Comparison of ENCODE assay signal across 17 cellular contexts in the genomic region with DNA sequence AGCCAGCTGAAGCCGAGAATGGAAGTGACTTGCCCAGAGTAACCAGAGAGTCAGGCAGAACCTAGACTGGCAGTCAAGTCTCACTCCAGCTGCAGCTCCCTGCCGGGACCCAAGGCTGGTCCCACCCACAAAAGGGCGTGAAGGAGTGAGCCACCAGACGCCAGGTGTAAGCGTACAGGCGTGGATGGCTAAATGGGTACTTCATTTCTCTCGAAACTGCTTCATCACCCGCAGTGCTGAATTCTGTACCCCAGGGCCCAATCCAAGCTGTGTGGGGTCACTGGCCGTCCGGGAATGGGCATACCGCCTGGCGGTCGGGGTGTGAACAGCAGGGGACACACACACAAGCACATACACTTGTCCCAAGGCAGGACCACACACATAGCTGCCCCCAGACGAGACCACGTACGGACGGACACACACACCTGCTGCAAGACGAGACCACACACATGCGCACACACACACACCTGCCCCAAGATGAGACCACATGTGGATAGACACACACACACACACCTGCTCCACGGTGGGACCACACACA. TPM values are rescaled to one million over a fixed set of nuclear protein-coding genes. Genes with fewer than 3 reads are reported as not detected.
A peak's percentile ranks its signal among the peaks of the same experiment; 100 is the strongest.
DNase-seq lines count a peak whose midpoint lies in the region; ATAC-seq lines count a peak whose summit lies in the region.
"Had no signal": no experiment of that assay in that cellular context is flagged by ENCODE, and none has a peak within 500 bp of the region (broad histone marks: within the 10 kb centered on the region; RNA-seq: fewer than 3 reads in every experiment).

No MANE protein-coding gene starts in this region.

- peaks cover 5% of the 10 kb centered on the region for H3K4me1 Mint-ChIP-seq in T-helper 1 cell treated with Interleukin-12 subunit alpha and Interleukin-12 subunit beta and Interleukin-4 antibody, amounts not matched to agents 30 μg/mL and 1 μg/mL, for 36 hours (ENCODE audit: low read depth)
- no peaks in the 10 kb centered on the region for H3K4me1 Mint-ChIP-seq in activated T-helper 1 cell treated with anti-CD3 and anti-CD28 coated beads, Interleukin-12 subunit alpha, Interleukin-12 subunit beta, Interleukin-2, Interleukin-4 antibody, amounts not matched to agents 30 ng/mL and 10 ng/mL and 1 ng/mL, durations not matched to agents 14 hours and 24 hours and 36 hours (ENCODE audit: low read depth)
- H3K4me1 Mint-ChIP-seq in naive thymus-derived CD8-positive, alpha-beta T cell = peaks cover 4 to 25% (median 17%) of the 10 kb centered on the region in 4 donors

- ATAC-seq in naive thymus-derived CD8-positive, alpha-beta T cell = no peak
- ATAC-seq: lower lobe of right lung had no signal

- POLR2A ChIA-PET in naive thymus-derived CD8-positive, alpha-beta T cell (lab: Charles Lee) = interaction anchor here (0.6 to 1.4 kb wide), 5 partner anchors 9 to 52 kb away, joined by 3 to 5 read pairs (median 3); no protein-coding TSS in a partner anchor

- H3K27ac Mint-ChIP-seq in T-helper 1 cell treated with Interleukin-12 subunit alpha and Interleukin-12 subunit beta and Interleukin-4 antibody, amounts not matched to agents 30 μg/mL and 1 μg/mL, for 36 hours = peak overlapping the region; percentile 31
- peak overlapping the region; percentile 10 for H3K27ac Mint-ChIP-seq in activated T-helper 1 cell treated with anti-CD3 and anti-CD28 coated beads, Interleukin-12 subunit alpha, Interleukin-12 subunit beta, Interleukin-2, Interleukin-4 antibody, amounts not matched to agents 30 ng/mL and 10 ng/mL and 1 ng/mL, durations not matched to agents 14 hours and 24 hours and 36 hours
- H3K27ac Mint-ChIP-seq in naive thymus-derived CD8-positive, alpha-beta T cell = peak overlapping the region; percentile 45 to 94 (median 74)
- H3K27ac Mint-ChIP-seq: nephron progenitor cell had no signal

- no peaks in the 10 kb centered on the region for H3K27me3 Mint-ChIP-seq in T-helper 1 cell treated with Interleukin-12 subunit alpha and Interleukin-12 subunit beta and Interleukin-4 antibody, amounts not matched to agents 30 μg/mL and 1 μg/mL, for 36 hours (ENCODE audit: low read depth)
- no peaks in the 10 kb centered on the region for H3K27me3 Mint-ChIP-seq in activated T-helper 1 cell treated with anti-CD3 and anti-CD28 coated beads, Interleukin-12 subunit alpha, Interleukin-12 subunit beta, Interleukin-2, Interleukin-4 antibody, amounts not matched to agents 30 ng/mL and 10 ng/mL and 1 ng/mL, durations not matched to agents 14 hours and 24 hours and 36 hours (ENCODE audit: insufficient read depth)
- no peaks in the 10 kb centered on the region for H3K27me3 Mint-ChIP-seq in naive thymus-derived CD8-positive, alpha-beta T cell

- no peak overlapping the region for H3K4me3 Mint-ChIP-seq in T-helper 1 cell treated with Interleukin-12 subunit alpha and Interleukin-12 subunit beta and Interleukin-4 antibody, amounts not matched to agents 30 μg/mL and 1 μg/mL, for 36 hours
- H3K4me3 Mint-ChIP-seq in activated T-helper 1 cell treated with anti-CD3 and anti-CD28 coated beads, Interleukin-12 subunit alpha, Interleukin-12 subunit beta, Interleukin-2, Interleukin-4 antibody, amounts not matched to agents 30 ng/mL and 10 ng/mL and 1 ng/mL, durations not matched to agents 14 hours and 24 hours and 36 hours = no peak overlapping the region
- H3K4me3 Mint-ChIP-seq in naive thymus-derived CD8-positive, alpha-beta T cell = peak overlapping the region in 2 of 10 donors; percentile 4 to 20
- H3K4me3 Mint-ChIP-seq: nephron progenitor cell; T-helper 2 cell treated with Interferon-gamma antibody and Interleukin-4, amounts not matched to agents 5 μg/mL and 100 μg/mL, for 36 hours had no signal

- intact Hi-C loops in activated T-helper 1 cell treated with anti-CD3 and anti-CD28 coated beads, Interleukin-12 subunit alpha, Interleukin-12 subunit beta, Interleukin-2, Interleukin-4 antibody, amounts not matched to agents 30 ng/mL and 10 ng/mL and 1 ng/mL, durations not matched to agents 14 hours and 24 hours and 36 hours (cut with micrococcal nuclease) = no loop called here

- DNase-seq in T-helper 1 cell = no peak
- peak; percentile 75 for DNase-seq in NCI-H187 treated with DMSO at 0.1 percent for 48 hours (lab: John Stamatoyannopoulos, UW)
- DNase-seq in activated T-helper 1 cell treated with anti-CD3 and anti-CD28 coated beads, Interleukin-12 subunit alpha, Interleukin-12 subunit beta, Interleukin-2, Interleukin-4 antibody, amounts not matched to agents 30 ng/mL and 10 ng/mL and 1 ng/mL, durations not matched to agents 14 hours and 24 hours and 36 hours (ENCODE audit: low spot score) = no peak
- DNase-seq in naive thymus-derived CD8-positive, alpha-beta T cell = no peak
- no peak for DNase-seq in KG1 (lab: John Stamatoyannopoulos, UW)
- DNase-seq in NCI-H526 treated with DMSO at 0.1 percent for 48 hours (lab: John Stamatoyannopoulos, UW) = no peak
- DNase-seq in NCI-H82 (lab: John Stamatoyannopoulos, UW) = no peak
- DNase-seq: 8988T; activated CD4-positive, alpha-beta T cell treated with anti-CD3 and anti-CD28 coated beads for 1 hour; DMS153; H9; lower lobe of right lung; NCI-H2227 treated with DMSO at 0.1 percent for 48 hours; nephron progenitor cell; SHP77 treated with DMSO at 0.1 percent for 48 hours had no signal

- H3K9me3 Mint-ChIP-seq in T-helper 1 cell treated with Interleukin-12 subunit alpha and Interleukin-12 subunit beta and Interleukin-4 antibody, amounts not matched to agents 30 μg/mL and 1 μg/mL, for 36 hours = no peaks in the 10 kb centered on the region
- no peaks in the 10 kb centered on the region for H3K9me3 Mint-ChIP-seq in activated T-helper 1 cell treated with anti-CD3 and anti-CD28 coated beads, Interleukin-12 subunit alpha, Interleukin-12 subunit beta, Interleukin-2, Interleukin-4 antibody, amounts not matched to agents 30 ng/mL and 10 ng/mL and 1 ng/mL, durations not matched to agents 14 hours and 24 hours and 36 hours
- no peaks in the 10 kb centered on the region for H3K9me3 Mint-ChIP-seq in naive thymus-derived CD8-positive, alpha-beta T cell
- H3K9me3 Mint-ChIP-seq: H9; nephron progenitor cell; T-helper 2 cell treated with Interferon-gamma antibody and Interleukin-4, amounts not matched to agents 5 μg/mL and 100 μg/mL, for 36 hours had no signal

- H3K36me3 Mint-ChIP-seq in T-helper 1 cell treated with Interleukin-12 subunit alpha and Interleukin-12 subunit beta and Interleukin-4 antibody, amounts not matched to agents 30 μg/mL and 1 μg/mL, for 36 hours (ENCODE audit: low read depth) = peaks cover 42% of the 10 kb centered on the region
- peaks cover 30% of the 10 kb centered on the region for H3K36me3 Mint-ChIP-seq in activated T-helper 1 cell treated with anti-CD3 and anti-CD28 coated beads, Interleukin-12 subunit alpha, Interleukin-12 subunit beta, Interleukin-2, Interleukin-4 antibody, amounts not matched to agents 30 ng/mL and 10 ng/mL and 1 ng/mL, durations not matched to agents 14 hours and 24 hours and 36 hours (ENCODE audit: low read depth)
- H3K36me3 Mint-ChIP-seq in naive thymus-derived CD8-positive, alpha-beta T cell = peaks cover 0 to 79% (median 10%) of the 10 kb centered on the region in 3 donors

RNA-seq across cellular contexts. Expression of a gene that starts 34.8 kb away (rescaled TPM):
- total RNA-seq in activated T-helper 1 cell treated with anti-CD3 and anti-CD28 coated beads, Interleukin-12 subunit alpha, Interleukin-12 subunit beta, Interleukin-2, Interleukin-4 antibody, amounts not matched to agents 30 ng/mL and 10 ng/mL and 1 ng/mL, durations not matched to agents 14 hours and 24 hours and 36 hours = 0.31 and 1.1 TPM in 2 replicates
- under 1 TPM in 1 of 2 experiments, not detected in 1; 0.49 TPM for total RNA-seq in naive thymus-derived CD8-positive, alpha-beta T cell
- polyA plus RNA-seq in naive thymus-derived CD8-positive, alpha-beta T cell = 1 to 10 TPM in 2 of 3 donors, under 1 TPM in 1; 0.39 to 1.1 (median 1.0) TPM

RNA-seq across cellular contexts. Expression of a gene that starts 59.4 kb away (rescaled TPM):
- total RNA-seq in activated T-helper 1 cell treated with anti-CD3 and anti-CD28 coated beads, Interleukin-12 subunit alpha, Interleukin-12 subunit beta, Interleukin-2, Interleukin-4 antibody, amounts not matched to agents 30 ng/mL and 10 ng/mL and 1 ng/mL, durations not matched to agents 14 hours and 24 hours and 36 hours = 290 and 309 TPM in 2 replicates
- 1,000 to 10,000 TPM; 1,491 to 1,493 TPM for total RNA-seq in naive thymus-derived CD8-positive, alpha-beta T cell
- polyA plus RNA-seq in naive thymus-derived CD8-positive, alpha-beta T cell = 100 to 1,000 TPM; 111 to 153 (median 148) TPM

Comparison
In these comparisons a context has a peak if more than half of its experiments do, and no peak if none do; other contexts are left out.
1. H3K27ac Mint-ChIP-seq: peak in every context shown above with its lines; median percentile 74 in naive thymus-derived CD8-positive, alpha-beta T cell; 31 in T-helper 1 cell treated with Interleukin-12 subunit alpha and Interleukin-12 subunit beta and Interleukin-4 antibody, amounts not matched to agents 30 μg/mL and 1 μg/mL, for 36 hours; 10 in activated T-helper 1 cell treated with anti-CD3 and anti-CD28 coated beads, Interleukin-12 subunit alpha, Interleukin-12 subunit beta, Interleukin-2, Interleukin-4 antibody, amounts not matched to agents 30 ng/mL and 10 ng/mL and 1 ng/mL, durations not matched to agents 14 hours and 24 hours and 36 hours.